ENCODE assay signal across 9 cellular contexts in genomic region chr15:57565326-57565725, GRCh38. TPM values are rescaled to one million over a fixed set of nuclear protein-coding genes. Genes with fewer than 3 reads are reported as not detected.
DNase-seq lines count a peak whose midpoint lies in the region; ATAC-seq and TF ChIP-seq lines count a peak whose summit lies in the region.
"Had no signal": no experiment of that assay in that cellular context is flagged by ENCODE, and none has a peak within 500 bp of the region (broad histone marks: within the 10 kb centered on the region; RNA-seq: fewer than 3 reads in every experiment).

No MANE protein-coding gene starts in this region.

- DNase-seq in NCI-H510A treated with DMSO at 0.1 percent for 48 hours (lab: John Stamatoyannopoulos, UW) (peak; percentile 28), memory B cell (ENCODE audit: low spot score in 2 of 2) (peak in 1 of 2 donors; percentile 44), DMS79 treated with DMSO at 0.1 percent for 48 hours (lab: John Stamatoyannopoulos, UW) (no peak), foreskin melanocyte (no peak), Karpas-422 (no peak)
- DNase-seq in activated T-helper 1 cell treated with anti-CD3 and anti-CD28 coated beads, Interleukin-12 subunit alpha, Interleukin-12 subunit beta, Interleukin-2, Interleukin-4 antibody, amounts not matched to agents 30 ng/mL and 10 ng/mL and 1 ng/mL, durations not matched to agents 14 hours and 24 hours and 36 hours (ENCODE audit: low spot score), result peak; percentile 49
- DNase-seq: NCI-H1105 treated with DMSO at 0.1 percent for 48 hours had no signal

- H3K27ac Mint-ChIP-seq in activated T-helper 1 cell treated with anti-CD3 and anti-CD28 coated beads, Interleukin-12 subunit alpha, Interleukin-12 subunit beta, Interleukin-2, Interleukin-4 antibody, amounts not matched to agents 30 ng/mL and 10 ng/mL and 1 ng/mL, durations not matched to agents 14 hours and 24 hours and 36 hours, result peak overlapping the region; percentile 47
- peak overlapping the region; percentile 28 for H3K27ac Mint-ChIP-seq in memory B cell

- intact Hi-C loops in activated T-helper 1 cell treated with anti-CD3 and anti-CD28 coated beads, Interleukin-12 subunit alpha, Interleukin-12 subunit beta, Interleukin-2, Interleukin-4 antibody, amounts not matched to agents 30 ng/mL and 10 ng/mL and 1 ng/mL, durations not matched to agents 14 hours and 24 hours and 36 hours (cut with micrococcal nuclease), result no loop called here

- H3K27ac ChIP-seq in DOHH2 (ENCODE audit: low read depth, low read length) (no peak overlapping the region), Karpas-422 (ENCODE audit: low read length) (no peak overlapping the region)

- no peak overlapping the region for H3K9ac ChIP-seq in Karpas-422 (ENCODE audit: low read length)

- H3K4me3 ChIP-seq in DOHH2 (ENCODE audit: low read length), result no peak overlapping the region
- no peak overlapping the region for H3K4me3 ChIP-seq in Karpas-422 (ENCODE audit: low read length)

- no peak for TF ChIP-seq CTCF in DOHH2 (IDR thresholded peaks at IDR 0.05; ENCODE audit: low read depth, low read length, poor library complexity, severe bottlenecking)

- peaks cover 42% of the 10 kb centered on the region for H3K4me1 Mint-ChIP-seq in activated T-helper 1 cell treated with anti-CD3 and anti-CD28 coated beads, Interleukin-12 subunit alpha, Interleukin-12 subunit beta, Interleukin-2, Interleukin-4 antibody, amounts not matched to agents 30 ng/mL and 10 ng/mL and 1 ng/mL, durations not matched to agents 14 hours and 24 hours and 36 hours (ENCODE audit: low read depth)
- peaks cover 20% of the 10 kb centered on the region for H3K4me1 Mint-ChIP-seq in memory B cell

- H3K36me3 ChIP-seq in DOHH2 (ENCODE audit: control insufficient read depth, low read length) (no peaks in the 10 kb centered on the region), Karpas-422 (ENCODE audit: insufficient read depth, low read length) (no peaks in the 10 kb centered on the region)

- peaks cover 2% of the 10 kb centered on the region for H3K36me3 Mint-ChIP-seq in activated T-helper 1 cell treated with anti-CD3 and anti-CD28 coated beads, Interleukin-12 subunit alpha, Interleukin-12 subunit beta, Interleukin-2, Interleukin-4 antibody, amounts not matched to agents 30 ng/mL and 10 ng/mL and 1 ng/mL, durations not matched to agents 14 hours and 24 hours and 36 hours (ENCODE audit: low read depth)
- H3K36me3 Mint-ChIP-seq in memory B cell, result no peaks in the 10 kb centered on the region

- H3K4me3 Mint-ChIP-seq in activated T-helper 1 cell treated with anti-CD3 and anti-CD28 coated beads, Interleukin-12 subunit alpha, Interleukin-12 subunit beta, Interleukin-2, Interleukin-4 antibody, amounts not matched to agents 30 ng/mL and 10 ng/mL and 1 ng/mL, durations not matched to agents 14 hours and 24 hours and 36 hours, result peak overlapping the region; percentile 3
- peak overlapping the region; percentile 33 for H3K4me3 Mint-ChIP-seq in memory B cell

- H3F3A ChIP-seq in DOHH2 (ENCODE audit: control insufficient read depth, insufficient read depth), result no peaks in the 10 kb centered on the region

- no peaks in the 10 kb centered on the region for H3K9me3 ChIP-seq in DOHH2 (ENCODE audit: control insufficient read depth, insufficient read depth, low read length)
- no peaks in the 10 kb centered on the region for H3K9me3 ChIP-seq in Karpas-422 (ENCODE audit: low read length)

- H3K4me1 ChIP-seq in DOHH2 (ENCODE audit: control insufficient read depth, low read length), result peaks cover 9% of the 10 kb centered on the region; the same call in 1 of the 2 replicates
- no peaks in the 10 kb centered on the region for H3K4me1 ChIP-seq in Karpas-422 (ENCODE audit: low read length)

- H2AFZ ChIP-seq in Karpas-422 (ENCODE audit: low read length), result no peak overlapping the region

- no peaks in the 10 kb centered on the region for H3K79me2 ChIP-seq in DOHH2 (ENCODE audit: control insufficient read depth, low read length)
- H3K79me2 ChIP-seq in Karpas-422 (ENCODE audit: low read length), result no peaks in the 10 kb centered on the region

- peaks cover 11% of the 10 kb centered on the region for H3K27me3 Mint-ChIP-seq in activated T-helper 1 cell treated with anti-CD3 and anti-CD28 coated beads, Interleukin-12 subunit alpha, Interleukin-12 subunit beta, Interleukin-2, Interleukin-4 antibody, amounts not matched to agents 30 ng/mL and 10 ng/mL and 1 ng/mL, durations not matched to agents 14 hours and 24 hours and 36 hours (ENCODE audit: insufficient read depth)
- H3K27me3 Mint-ChIP-seq in memory B cell, result peaks cover 2% of the 10 kb centered on the region

- peak overlapping the region; percentile 9; the same call in 1 of the 2 replicates for H3K4me2 ChIP-seq in DOHH2 (ENCODE audit: low read length)
- H3K4me2 ChIP-seq in Karpas-422 (ENCODE audit: low read depth, low read length, poor library complexity, severe bottlenecking), result no peak overlapping the region

- H4K20me1 ChIP-seq in DOHH2 (ENCODE audit: control insufficient read depth, insufficient read depth, low read depth, low read length) (no peaks in the 10 kb centered on the region), Karpas-422 (ENCODE audit: insufficient read depth, low read depth, low read length) (no peaks in the 10 kb centered on the region)

- ATAC-seq in memory B cell (ENCODE audit: low read depth) (peak; percentile 85), GM21381 (IDR thresholded peaks at IDR 0.05; ENCODE audit: unreplicated experiment) (no peak)

- H3K9me3 Mint-ChIP-seq in activated T-helper 1 cell treated with anti-CD3 and anti-CD28 coated beads, Interleukin-12 subunit alpha, Interleukin-12 subunit beta, Interleukin-2, Interleukin-4 antibody, amounts not matched to agents 30 ng/mL and 10 ng/mL and 1 ng/mL, durations not matched to agents 14 hours and 24 hours and 36 hours, result peaks cover 4% of the 10 kb centered on the region
- H3K9me3 Mint-ChIP-seq in memory B cell, result no peaks in the 10 kb centered on the region

- no peaks in the 10 kb centered on the region for H3K9me2 ChIP-seq in DOHH2 (replicated peaks; ENCODE audit: control insufficient read depth, low read length)
- no peaks in the 10 kb centered on the region for H3K9me2 ChIP-seq in Karpas-422 (replicated peaks; ENCODE audit: insufficient read depth, low read length)

- H3K27me3 ChIP-seq in DOHH2 (ENCODE audit: control insufficient read depth, low read length) (peaks cover 20% of the 10 kb centered on the region; the same call in 1 of the 2 replicates), Karpas-422 (ENCODE audit: low read length) (no peaks in the 10 kb centered on the region)

RNA-seq across cellular contexts. Expression of gene MYZAP, which starts 26.4 kb away (rescaled TPM):
- total RNA-seq in activated T-helper 1 cell treated with anti-CD3 and anti-CD28 coated beads, Interleukin-12 subunit alpha, Interleukin-12 subunit beta, Interleukin-2, Interleukin-4 antibody, amounts not matched to agents 30 ng/mL and 10 ng/mL and 1 ng/mL, durations not matched to agents 14 hours and 24 hours and 36 hours, result not detected in 2 replicates
- total RNA-seq in Karpas-422 (2014; rRNA removed; shearing (Covaris generic); ENCODE audit: low replicate concordance), result not detected in 2 replicates

Comparison
In these comparisons a context has a peak if more than half of its experiments do, and no peak if none do; other contexts are left out.
1. DNase-seq: peak in NCI-H510A treated with DMSO at 0.1 percent for 48 hours (single experiment) and activated T-helper 1 cell treated with anti-CD3 and anti-CD28 coated beads, Interleukin-12 subunit alpha, Interleukin-12 subunit beta, Interleukin-2, Interleukin-4 antibody, amounts not matched to agents 30 ng/mL and 10 ng/mL and 1 ng/mL, durations not matched to agents 14 hours and 24 hours and 36 hours (single experiment); none in DMS79 treated with DMSO at 0.1 percent for 48 hours (single experiment), foreskin melanocyte (single experiment) and Karpas-422 (single experiment).